Comparison of ENCODE assay signal across 20 cellular contexts in the genomic region with DNA sequence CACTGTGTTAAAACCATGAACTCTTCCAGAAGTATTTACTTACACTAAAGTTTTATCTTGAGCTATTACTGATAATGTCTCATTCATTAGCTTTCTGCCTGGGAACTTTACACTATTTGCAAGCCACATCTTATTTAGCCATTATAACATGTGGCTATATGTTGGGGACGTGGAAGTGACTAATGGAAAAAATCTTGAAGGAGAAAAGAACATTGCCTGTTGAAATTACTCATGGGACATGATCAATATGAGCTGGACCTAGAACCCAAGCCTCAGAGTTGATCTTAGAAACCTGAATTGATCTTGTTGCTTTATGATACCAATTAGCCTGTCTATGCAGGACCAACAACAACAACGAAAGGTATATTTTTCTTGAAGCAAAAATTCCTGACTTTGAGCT. TPM values are rescaled to one million over a fixed set of nuclear protein-coding genes. Genes with fewer than 3 reads are reported as not detected.
DNase-seq lines count a peak whose midpoint lies in the region; ATAC-seq, FAIRE-seq and TF ChIP-seq lines count a peak whose summit lies in the region.
"Had no signal": no experiment of that assay in that cellular context is flagged by ENCODE, and none has a peak within 500 bp of the region (broad histone marks: within the 10 kb centered on the region; RNA-seq: fewer than 3 reads in every experiment).

No MANE protein-coding gene starts in this region.

- 15 to 40% methylated on average over 2 of the region's 2 CpGs for WGBS in GM23248 (ENCODE audit: low coverage in 1 of 2, low lambda C conversion rate in 2 of 2, missing lambda C conversion rate in 2 of 2), 2 experiments

- no peaks in the 10 kb centered on the region for H3K36me3 Mint-ChIP-seq in astrocyte (ENCODE audit: low read depth, unreplicated experiment)
- H3K36me3 Mint-ChIP-seq: CD8-positive, alpha-beta T cell had no signal

- H3K36me3 ChIP-seq in GM23248 (ENCODE audit: low read depth) (no peaks in the 10 kb centered on the region), PC-3 (ENCODE audit: low read depth, low read length) (no peaks in the 10 kb centered on the region), astrocyte (ENCODE audit: insufficient read depth, low read length) (no peaks in the 10 kb centered on the region), osteoblast (ENCODE audit: insufficient read depth, low read length) (no peaks in the 10 kb centered on the region)
- H3K36me3 ChIP-seq: BE2C had no signal

- H4K20me1 ChIP-seq in GM23248 (ENCODE audit: insufficient read depth), result no peaks in the 10 kb centered on the region
- no peaks in the 10 kb centered on the region for H4K20me1 ChIP-seq in PC-3 (ENCODE audit: low read length)
- no peaks in the 10 kb centered on the region for H4K20me1 ChIP-seq in astrocyte (ENCODE audit: insufficient read depth, low read length)
- H4K20me1 ChIP-seq in osteoblast (ENCODE audit: insufficient read depth, low read length), result no peaks in the 10 kb centered on the region

- FAIRE-seq in astrocyte (lab: Jason Lieb, UNC), result peak; percentile 85
- FAIRE-seq: A204.1, D721Med, GM12892, K562 had no signal

- ATAC-seq in PC-3, result peak; percentile 35; the same call in 1 of the 2 replicates
- ATAC-seq in HG02798 (IDR thresholded peaks at IDR 0.05; ENCODE audit: poor library complexity, unreplicated experiment), result no peak
- ATAC-seq in GM21717 (IDR thresholded peaks at IDR 0.05; ENCODE audit: unreplicated experiment), result no peak
- ATAC-seq: CD8-positive, alpha-beta T cell; K562 had no signal

- intact Hi-C loops in PC-3 (cut with micrococcal nuclease), result loop anchor here (5.0 kb wide), 1 partner anchor 69 kb away; the partner anchor contains the start of gene MSL3

- H3K4me3 Mint-ChIP-seq in astrocyte (ENCODE audit: unreplicated experiment), result no peak overlapping the region
- H3K4me3 Mint-ChIP-seq: CD8-positive, alpha-beta T cell; H9 had no signal

- H3F3A ChIP-seq in GM23248 (ENCODE audit: insufficient read depth), result 0 out of 2 replicates have a peak, but pooled peaks cover 3% of the 10 kb centered on the region
- H3F3A ChIP-seq in PC-3 (ENCODE audit: low read length, unreplicated experiment), result no peaks in the 10 kb centered on the region

- TF ChIP-seq CTCF in PC-3 (conservative IDR thresholded peaks at IDR 0.05; ENCODE audit: low read depth, low read length) (no peak), astrocyte (IDR thresholded peaks at IDR 0.05; ENCODE audit: insufficient read depth, low read depth, low read length) (no peak), osteoblast (IDR thresholded peaks at IDR 0.05; ENCODE audit: extremely low read depth, low read depth, low read length) (no peak)

- no peak overlapping the region for H3K27ac ChIP-seq in GM23248
- H3K27ac ChIP-seq in PC-3 (ENCODE audit: low read length), result peak overlapping the region; percentile 42
- H3K27ac ChIP-seq in astrocyte (ENCODE audit: low read depth, low read length), result no peak overlapping the region
- H3K27ac ChIP-seq in osteoblast (ENCODE audit: low read depth, low read length), result no peak overlapping the region
- H3K27ac ChIP-seq: C4-2B had no signal

- H3K4me1 ChIP-seq in GM23248 (ENCODE audit: insufficient read depth), result peaks cover 14% of the 10 kb centered on the region; the same call in 1 of the 2 replicates
- peaks cover 14% of the 10 kb centered on the region for H3K4me1 ChIP-seq in PC-3 (ENCODE audit: insufficient read depth, low read length)
- H3K4me1 ChIP-seq in astrocyte (ENCODE audit: insufficient read depth, low read length), result peaks cover 6% of the 10 kb centered on the region
- peaks cover 4% of the 10 kb centered on the region for H3K4me1 ChIP-seq in osteoblast (ENCODE audit: insufficient read depth, low read length)
- H3K4me1 ChIP-seq: BE2C had no signal

- H3K27ac Mint-ChIP-seq in astrocyte (ENCODE audit: unreplicated experiment), result no peak overlapping the region
- H3K27ac Mint-ChIP-seq: CD8-positive, alpha-beta T cell; H9 had no signal

- POLR2A ChIA-PET in PC-3 (lab: Charles Lee; ENCODE audit: unreplicated experiment), result interaction anchor here (0.6 kb wide), 1 partner anchor 70 kb away, joined by 4 read pairs; the partner anchor contains the start of gene MSL3

- in situ Hi-C loops in GM23248 (cut with MboI), result no loop called here

- H3K4me2 ChIP-seq in GM23248 (ENCODE audit: unreplicated experiment) (peak overlapping the region; percentile 53), PC-3 (ENCODE audit: low read length) (peak overlapping the region; percentile 29), astrocyte (ENCODE audit: low read length) (peak overlapping the region; percentile 59), osteoblast (ENCODE audit: insufficient read depth, low read length) (peak overlapping the region; percentile 51)

- H3K27me3 Mint-ChIP-seq in astrocyte (ENCODE audit: low read depth, unreplicated experiment), result no peaks in the 10 kb centered on the region

- H3K9me2 ChIP-seq in GM23248 (ENCODE audit: insufficient read depth) (no peaks in the 10 kb centered on the region), PC-3 (replicated peaks; ENCODE audit: low read length) (no peaks in the 10 kb centered on the region)

- H3K4me3 ChIP-seq in GM23248 (no peak overlapping the region), PC-3 (ENCODE audit: low read length) (peak overlapping the region; percentile 18; the same call in 1 of the 2 replicates), astrocyte (ENCODE audit: insufficient read depth, low read depth, low read length) (no peak overlapping the region), osteoblast (ENCODE audit: insufficient read depth, low read length) (no peak overlapping the region)
- H3K4me3 ChIP-seq: K562 had no signal

- H3K9ac ChIP-seq in GM23248, result no peak overlapping the region
- H3K9ac ChIP-seq in PC-3 (ENCODE audit: low read length), result no peak overlapping the region
- H3K9ac ChIP-seq in astrocyte (ENCODE audit: low read length), result no peak overlapping the region

- no peaks in the 10 kb centered on the region for H3K4me1 Mint-ChIP-seq in astrocyte (ENCODE audit: low read depth, unreplicated experiment)
- H3K4me1 Mint-ChIP-seq: H9 had no signal

- H3K27me3 ChIP-seq in GM23248 (replicated peaks; ENCODE audit: insufficient read depth) (no peaks in the 10 kb centered on the region), PC-3 (ENCODE audit: low read length) (no peaks in the 10 kb centered on the region), astrocyte (ENCODE audit: insufficient read depth, low read length) (no peaks in the 10 kb centered on the region), osteoblast (ENCODE audit: insufficient read depth, low read length) (no peaks in the 10 kb centered on the region)
- H3K27me3 ChIP-seq: BE2C had no signal

- no peaks in the 10 kb centered on the region for H3K9me3 Mint-ChIP-seq in astrocyte (ENCODE audit: unreplicated experiment)

- no peaks in the 10 kb centered on the region for H3K79me2 ChIP-seq in GM23248 (ENCODE audit: insufficient read depth)
- H3K79me2 ChIP-seq in PC-3 (ENCODE audit: low read length), result no peaks in the 10 kb centered on the region
- H3K79me2 ChIP-seq in astrocyte (ENCODE audit: insufficient read depth, low read length), result no peaks in the 10 kb centered on the region
- H3K79me2 ChIP-seq in osteoblast (ENCODE audit: insufficient read depth, low read length), result no peaks in the 10 kb centered on the region

- CTCF ChIA-PET in PC-3 (lab: Charles Lee), result no interaction called here

- no TSS peak for BruUV-seq in PC-3 (replicated peaks; lab: Mats Ljungman, UMichigan)

- H2AFZ ChIP-seq in GM23248, result no peak overlapping the region
- no peak overlapping the region for H2AFZ ChIP-seq in PC-3 (ENCODE audit: low read length)
- no peak overlapping the region for H2AFZ ChIP-seq in astrocyte (ENCODE audit: low read depth, low read length)
- H2AFZ ChIP-seq in osteoblast (ENCODE audit: low read length), result no peak overlapping the region

- DNase-seq in GM23248, result peak; percentile 3
- DNase-seq in PC-3, result peak; percentile 30
- peak; percentile 4 for DNase-seq in astrocyte (ENCODE audit: low read depth)
- no peak for DNase-seq in osteoblast (ENCODE audit: insufficient read length, low spot score, missing footprints)
- DNase-seq in kidney glomerular epithelial cell (lab: John Stamatoyannopoulos, UW), result no peak
- DNase-seq: BE2C; CD8-positive, alpha-beta T cell; COR-L47; DMS153; DMS79 treated with DMSO at 0.1 percent for 48 hours; GDM1; GOT3; H9 had no signal

- H3K9me3 ChIP-seq in GM23248 (ENCODE audit: low read depth) (no peaks in the 10 kb centered on the region), PC-3 (ENCODE audit: low read length) (no peaks in the 10 kb centered on the region), astrocyte (ENCODE audit: insufficient read depth, low read depth, low read length) (no peaks in the 10 kb centered on the region), osteoblast (ENCODE audit: low read depth, low read length) (no peaks in the 10 kb centered on the region)
- H3K9me3 ChIP-seq: BE2C had no signal

RNA-seq across cellular contexts. Expression of gene ARHGAP6, which starts 22.5 kb away (rescaled TPM):
- total RNA-seq in GM23248 (2014; rRNA removed; shearing (Covaris generic)), result 0.54 TPM in 1 of 2 replicates, not detected in the other
- polyA plus RNA-seq in GM23248 (2016; fragmentation: Nextera tagmentation; extraction: Ambion mirVana), result 0.08 TPM in 2 replicates
- 2.1 and 2.8 TPM in 2 replicates for total RNA-seq in PC-3 (2014; rRNA removed)
- 0.22 and 0.30 TPM in 2 replicates for total RNA-seq in astrocyte
- 2.2 and 5.0 TPM in 2 replicates for total RNA-seq in osteoblast
- total RNA-seq: CD8-positive, alpha-beta T cell had no signal

Comparison
In these comparisons a context has a peak if more than half of its experiments do, and no peak if none do; other contexts are left out.
1. DNase-seq: peak in GM23248 (single experiment), PC-3 (single experiment) and astrocyte (single experiment); none in osteoblast (single experiment) and kidney glomerular epithelial cell (single experiment).
2. Peak in every context shown above with its lines, with median percentiles within 50 percentile points of each other: H3K4me2 ChIP-seq.